ENCODE assay signal across 13 cellular contexts in the genomic region with DNA sequence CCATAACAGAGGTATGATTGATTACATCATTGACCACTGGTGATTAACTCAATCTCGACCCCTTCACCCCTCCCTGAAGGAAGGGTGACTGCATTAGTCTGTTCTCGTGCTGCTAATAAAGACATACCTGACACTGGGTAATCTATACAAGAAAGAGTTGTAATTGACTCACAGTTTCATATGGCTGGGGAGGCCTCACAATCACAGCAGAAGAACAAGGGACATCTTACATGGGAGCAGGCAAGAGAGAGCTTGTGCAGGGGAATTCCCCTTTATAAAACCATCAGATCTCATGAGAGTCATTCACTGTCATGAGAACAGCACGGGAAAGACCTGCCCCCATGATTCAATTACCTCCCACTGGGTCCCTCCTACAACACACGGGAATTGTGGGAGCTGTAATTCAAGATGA. TPM values are rescaled to one million over a fixed set of nuclear protein-coding genes. Genes with fewer than 3 reads are reported as not detected.
DNase-seq lines count a peak whose midpoint lies in the region; ATAC-seq and TF ChIP-seq lines count a peak whose summit lies in the region.
"Had no signal": no experiment of that assay in that cellular context is flagged by ENCODE, and none has a peak within 500 bp of the region (broad histone marks: within the 10 kb centered on the region; RNA-seq: fewer than 3 reads in every experiment).

No MANE protein-coding gene starts in this region.

- peaks cover 5% of the 10 kb centered on the region for H3K36me3 Mint-ChIP-seq in memory B cell
- H3K36me3 Mint-ChIP-seq: natural killer cell had no signal

- peak overlapping the region; percentile 43 for H3K27ac Mint-ChIP-seq in memory B cell
- H3K27ac Mint-ChIP-seq: endodermal cell had no signal

- H3K9me3 ChIP-seq in esophagus muscularis mucosa, result no peaks in the 10 kb centered on the region

- no peak for DNase-seq in memory B cell (ENCODE audit: low spot score in 2 of 2)
- DNase-seq in NCI-H2227 treated with DMSO at 0.1 percent for 48 hours (lab: John Stamatoyannopoulos, UW), result no peak
- no peak for DNase-seq in esophagus muscularis mucosa (ENCODE audit: extremely low spot score)
- no peak for DNase-seq in HCEC 1CT
- DNase-seq: activated CD4-positive, CD25-positive, alpha-beta regulatory T cell treated with anti-CD3 and anti-CD28 coated beads, Interleukin-2, amount 50 U/mL, for 72 hours; DMS 273 treated with DMSO at 0.1 percent for 48 hours; endodermal cell; IMR-90; natural killer cell; NCI-H2171 had no signal

- H3K27ac ChIP-seq in esophagus muscularis mucosa (replicated peaks in 1 of 4), result peak overlapping the region in 1 of 4 donors; percentile 46

- peaks cover 11 to 56% (median 44%) of the 10 kb centered on the region in 4 donors for H3K4me1 ChIP-seq in esophagus muscularis mucosa

- no peaks in the 10 kb centered on the region for H3K36me3 ChIP-seq in esophagus muscularis mucosa

- TF ChIP-seq CTCF in esophagus muscularis mucosa (IDR thresholded peaks at IDR 0.05), result no peak

- H3K4me3 Mint-ChIP-seq in memory B cell, result no peak overlapping the region
- H3K4me3 Mint-ChIP-seq: endodermal cell, natural killer cell had no signal

- no peak for TF ChIP-seq EP300 in esophagus muscularis mucosa (IDR thresholded peaks at IDR 0.05)

- peaks cover 41% of the 10 kb centered on the region for H3K4me1 Mint-ChIP-seq in memory B cell

- intact Hi-C loops in esophagus muscularis mucosa (cut with DNase I), result no loop called here

- no peak overlapping the region for H3K4me3 ChIP-seq in esophagus muscularis mucosa

- H3K27me3 ChIP-seq in esophagus muscularis mucosa, result no peaks in the 10 kb centered on the region

- no peaks in the 10 kb centered on the region for H3K27me3 Mint-ChIP-seq in memory B cell

- 67% methylated on average over 2 of the region's 4 CpGs for WGBS in esophagus muscularis mucosa

- TF ChIP-seq POLR2A in esophagus muscularis mucosa (IDR thresholded peaks at IDR 0.05; ENCODE audit: low read depth), result no peak

- ATAC-seq in GM18867 (IDR thresholded peaks at IDR 0.05; ENCODE audit: unreplicated experiment) (peak; percentile 55), GM21526 (IDR thresholded peaks at IDR 0.05; ENCODE audit: low FRiP score, unreplicated experiment) (peak; percentile 53), HG03196 (IDR thresholded peaks at IDR 0.05; ENCODE audit: unreplicated experiment) (peak; percentile 71), memory B cell (ENCODE audit: low read depth) (peak; percentile 81)

- no peaks in the 10 kb centered on the region for H3K9me3 Mint-ChIP-seq in memory B cell
- H3K9me3 Mint-ChIP-seq: endodermal cell, natural killer cell had no signal

RNA-seq across cellular contexts. Expression of a gene that starts 55.9 kb away (rescaled TPM):
- 10 to 100 TPM; 17.0 to 30.5 (median 19.5) TPM for total RNA-seq in esophagus muscularis mucosa
